Comparison of ENCODE assay signal across 1 cellular context in genomic region chr9:98961513-98962180, GRCh38.
TF ChIP-seq lines count a peak whose summit lies in the region.

No MANE protein-coding gene starts in this region.

TF ChIP-seq in GM12891, 5 proteins besides CTCF, POLR2A, EP300 and RAD21 (continued from another document):
- TF ChIP-seq TAF1 (IDR thresholded peaks at IDR 0.05; ENCODE audit: low read depth, low read length) (no peak), POU2F2 (IDR thresholded peaks at IDR 0.05; ENCODE audit: low read depth, low read length) (no peak)
